In the genomic region with DNA sequence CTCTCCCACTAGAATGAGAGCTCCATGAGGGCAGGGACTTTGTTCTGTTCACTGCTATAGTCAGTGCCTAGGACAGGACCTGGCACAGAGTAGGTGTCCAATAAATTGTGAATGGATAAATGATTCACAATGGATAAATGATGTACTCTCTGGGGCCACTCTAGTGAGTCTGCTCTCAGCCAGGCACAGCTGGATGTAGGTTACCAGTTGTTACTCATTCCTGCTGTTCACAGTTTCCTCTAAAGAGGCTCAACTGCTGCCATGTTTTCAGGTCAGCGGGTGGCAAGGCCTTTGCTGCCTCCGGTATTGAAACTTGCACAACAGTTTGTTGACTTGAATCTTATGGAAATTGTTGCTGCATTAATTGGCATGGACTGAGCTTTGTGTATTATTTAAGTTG, we compare ENCODE assay signal across 20 cellular contexts.
DNase-seq lines count a peak whose midpoint lies in the region; ATAC-seq, FAIRE-seq and TF ChIP-seq lines count a peak whose summit lies in the region.
"Had no signal": no experiment of that assay in that cellular context is flagged by ENCODE, and none has a peak within 500 bp of the region (broad histone marks: within the 10 kb centered on the region; RNA-seq: fewer than 3 reads in every experiment).

No MANE protein-coding gene starts in this region.

- FAIRE-seq in HTR-8/SVneo (lab: Jason Lieb, UNC): no peak
- FAIRE-seq: A549, D721Med, G401.6, GM12891, GM18507 had no signal

- no peak for TF ChIP-seq POLR2A in vagina (IDR thresholded peaks at IDR 0.05)

- no peak overlapping the region for H3K4me3 ChIP-seq in coronary artery
- no peak overlapping the region for H3K4me3 ChIP-seq in vagina
- H3K4me3 ChIP-seq: A549, GM23338 had no signal

- H3K4me1 Mint-ChIP-seq in osteocyte (ENCODE audit: unreplicated experiment): peaks cover 31% of the 10 kb centered on the region

- H3K9me3 ChIP-seq in vagina: no peaks in the 10 kb centered on the region
- H3K9me3 ChIP-seq: A549, Caco-2 had no signal

- intact Hi-C loops in vagina (cut with DNase I): no loop called here

- no peak for ATAC-seq in GM21619 (IDR thresholded peaks at IDR 0.05; ENCODE audit: unreplicated experiment)
- no peak for ATAC-seq in HG03565 (IDR thresholded peaks at IDR 0.05; ENCODE audit: unreplicated experiment)
- ATAC-seq: A549, GM23338 had no signal

- no peaks in the 10 kb centered on the region for H3K36me3 ChIP-seq in vagina

- no peaks in the 10 kb centered on the region for H3K27me3 ChIP-seq in vagina

- no peaks in the 10 kb centered on the region for H3K27me3 Mint-ChIP-seq in osteocyte (ENCODE audit: unreplicated experiment)
- H3K27me3 Mint-ChIP-seq: CD4-positive, alpha-beta T cell had no signal

- H3K9me3 Mint-ChIP-seq in osteocyte (ENCODE audit: unreplicated experiment): peaks cover 11% of the 10 kb centered on the region
- H3K9me3 Mint-ChIP-seq: CD4-positive, alpha-beta T cell; GM23338 had no signal

- TF ChIP-seq CTCF in coronary artery (IDR thresholded peaks at IDR 0.05) (no peak), osteocyte (IDR thresholded peaks at IDR 0.05) (no peak), vagina (IDR thresholded peaks at IDR 0.05) (no peak)

- peak; percentile 7 for DNase-seq in activated CD8-positive, alpha-beta memory T cell treated with anti-CD3 and anti-CD28 coated beads for 24 hours
- DNase-seq in activated CD8-positive, alpha-beta memory T cell treated with anti-CD3 and anti-CD28 coated beads, Interleukin-2, amount 50 U/mL, for 48 hours: no peak
- peak; percentile 14 for DNase-seq in coronary artery (ENCODE audit: low spot score)
- peak; percentile 42 for DNase-seq in osteocyte (ENCODE audit: extremely low spot score, unreplicated experiment)
- DNase-seq in vagina (ENCODE audit: extremely low spot score in 2 of 2): peak; percentile 49 to 52
- DNase-seq in HTR-8/SVneo (ENCODE audit: insufficient read length, low spot score): no peak
- DNase-seq: AML-193; Caco-2; CD4-positive, alpha-beta T cell; H7 had no signal

- H3K27ac Mint-ChIP-seq in osteocyte (ENCODE audit: unreplicated experiment): no peak overlapping the region
- H3K27ac Mint-ChIP-seq: CD4-positive, alpha-beta T cell; GM23338 had no signal

- H3K27ac ChIP-seq in coronary artery (no peak overlapping the region), vagina (no peak overlapping the region)
- H3K27ac ChIP-seq: 22Rv1, A549, C4-2B had no signal

- H3K36me3 Mint-ChIP-seq in osteocyte (ENCODE audit: unreplicated experiment): no peaks in the 10 kb centered on the region

- no peaks in the 10 kb centered on the region for H3K4me1 ChIP-seq in vagina
- H3K4me1 ChIP-seq: A549, Caco-2 had no signal

- no peak overlapping the region for H3K4me3 Mint-ChIP-seq in osteocyte (ENCODE audit: unreplicated experiment)
- H3K4me3 Mint-ChIP-seq: CD4-positive, alpha-beta T cell; GM23338 had no signal

Comparison
In these comparisons a context has a peak if more than half of its experiments do, and no peak if none do; other contexts are left out.
1. DNase-seq: peak in activated CD8-positive, alpha-beta memory T cell treated with anti-CD3 and anti-CD28 coated beads for 24 hours (single experiment), coronary artery (single experiment), osteocyte (single experiment) and vagina (2 of 2); none in activated CD8-positive, alpha-beta memory T cell treated with anti-CD3 and anti-CD28 coated beads, Interleukin-2, amount 50 U/mL, for 48 hours (single experiment) and HTR-8/SVneo (single experiment).